ENCODE assay signal across 19 cellular contexts in the genomic region with DNA sequence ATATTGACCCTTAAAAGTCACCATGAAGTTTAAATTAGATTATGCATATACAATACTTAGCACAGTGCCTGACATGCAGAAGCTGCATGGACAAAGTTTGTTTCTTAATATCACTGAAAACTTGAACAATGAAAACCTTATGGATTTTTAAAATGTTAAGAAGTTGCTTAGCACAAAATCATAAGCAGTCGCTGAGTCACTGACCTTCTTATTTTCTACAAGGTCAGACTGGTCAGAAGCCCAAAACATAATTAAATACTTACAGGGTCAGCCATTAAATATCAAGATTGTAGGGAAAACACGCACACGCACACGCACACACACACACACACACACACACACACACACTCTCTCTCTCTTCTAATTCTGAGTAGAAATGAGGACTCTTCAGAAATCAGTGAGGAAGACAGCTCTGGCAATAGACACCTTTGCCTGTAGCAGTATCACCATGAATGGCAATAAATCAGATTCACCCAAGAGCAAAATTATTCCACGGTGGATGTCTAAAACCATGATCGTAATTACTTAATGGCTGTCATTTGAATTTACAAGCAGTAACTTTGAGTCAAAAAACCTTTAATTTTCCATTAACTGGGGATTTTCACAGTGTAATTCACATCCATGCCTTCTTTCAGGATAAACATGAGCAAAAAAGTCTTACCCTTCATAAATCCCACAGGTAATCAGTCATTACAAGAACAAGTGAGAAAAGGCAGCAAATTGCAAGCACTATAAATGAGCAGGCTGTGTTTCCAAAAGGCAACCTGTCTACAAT.
DNase-seq lines count a peak whose midpoint lies in the region; TF ChIP-seq lines count a peak whose summit lies in the region.
"Had no signal": no experiment of that assay in that cellular context is flagged by ENCODE, and none has a peak within 500 bp of the region (broad histone marks: within the 10 kb centered on the region; RNA-seq: fewer than 3 reads in every experiment).

No MANE protein-coding gene starts in this region.

- CTCF ChIA-PET in HEK293T (lab: Yijun Ruan, JAX), result no interaction called here

- DNase-seq in HEK293T (ENCODE audit: extremely low spot score) (no peak), fibroblast of gingiva (ENCODE audit: low read depth) (peak; percentile 60), iris pigment epithelial cell (ENCODE audit: low read depth) (peak; percentile 20), nucleus accumbens (lab: John Stamatoyannopoulos, UW) (no peak), iPS-NIHi11 (ENCODE audit: low spot score) (no peak), T-helper 1 cell (no peak)
- no peak for DNase-seq in activated naive CD4-positive, alpha-beta T cell (lab: John Stamatoyannopoulos, UW)
- DNase-seq: Caco-2; CD4-positive, alpha-beta T cell; DMS 273 treated with DMSO at 0.1 percent for 48 hours; DMS79 treated with DMSO at 0.1 percent for 48 hours; H9; IMR-90; MV-4-11; NCI-H1105 treated with DMSO at 0.1 percent for 48 hours; NCI-H2029 treated with DMSO at 0.1 percent for 48 hours; NCI-H2171; NCI-H526; Right ventricle myocardium superior had no signal

- POLR2A ChIA-PET in HEK293T (lab: Yijun Ruan, JAX), result no interaction called here

TF ChIP-seq in HEK293T, 16 proteins besides CTCF, POLR2A, EP300 and RAD21:
- TF ChIP-seq LEF1 (IDR thresholded peaks at IDR 0.05; ENCODE audit: borderline replicate concordance) (no peak), TARDBP (IDR thresholded peaks at IDR 0.05) (no peak), FOXA1 (IDR thresholded peaks at IDR 0.05) (no peak), ARNT (IDR thresholded peaks at IDR 0.05) (no peak), L3MBTL2 (conservative IDR thresholded peaks at IDR 0.05) (no peak), PKNOX1 (IDR thresholded peaks at IDR 0.05) (0 out of 2 replicates have a peak, but pooled peaks have one; percentile 46)

Comparison
In these comparisons a context has a peak if more than half of its experiments do, and no peak if none do; other contexts are left out.
1. DNase-seq: peak in fibroblast of gingiva (single experiment) and iris pigment epithelial cell (single experiment); none in HEK293T (single experiment), nucleus accumbens (0 of 56), iPS-NIHi11 (single experiment), T-helper 1 cell (0 of 5) and activated naive CD4-positive, alpha-beta T cell (0 of 4).